Comparison of ENCODE assay signal across 14 cellular contexts in genomic region chr2:130972410-130972809, GRCh38.
DNase-seq lines count a peak whose midpoint lies in the region; ATAC-seq lines count a peak whose summit lies in the region.
"Had no signal": no experiment of that assay in that cellular context is flagged by ENCODE, and none has a peak within 500 bp of the region (broad histone marks: within the 10 kb centered on the region; RNA-seq: fewer than 3 reads in every experiment).

No MANE protein-coding gene starts in this region.

- H3K4me2 ChIP-seq in Karpas-422 (ENCODE audit: low read depth, low read length, poor library complexity, severe bottlenecking), result no peak overlapping the region

- H3K79me2 ChIP-seq in Karpas-422 (ENCODE audit: low read length), result no peaks in the 10 kb centered on the region

- H3K27me3 Mint-ChIP-seq in activated T-cell treated with anti-CD3 and anti-CD28 coated beads, Interleukin-2, amount 50 U/mL, for 4 hours (ENCODE audit: low read depth), result peaks cover 2% of the 10 kb centered on the region
- peaks cover 11% of the 10 kb centered on the region for H3K27me3 Mint-ChIP-seq in activated CD8-positive, alpha-beta T cell treated with anti-CD3 and anti-CD28 coated beads, Interleukin-2, amount 10 ng/mL, durations not matched to agents 7 days and 5 days (ENCODE audit: low read depth)
- H3K27me3 Mint-ChIP-seq in stimulated activated naive CD8-positive, alpha-beta T cell treated with anti-CD3 and anti-CD28 coated beads, Interleukin-15, amount 100 ng/mL, for 72 hours, result peaks cover 2% of the 10 kb centered on the region

- no peak overlapping the region for H2AFZ ChIP-seq in Karpas-422 (ENCODE audit: low read length)

- peaks cover 3% of the 10 kb centered on the region for H3K9me3 ChIP-seq in Karpas-422 (ENCODE audit: low read length)
- H3K9me3 ChIP-seq: uterus had no signal

- CTCF ChIA-PET in activated CD8-positive, alpha-beta T cell treated with anti-CD3 and anti-CD28 coated beads, Interleukin-2, amount 10 ng/mL, durations not matched to agents 7 days and 5 days (lab: Charles Lee), result no interaction called here

- no peaks in the 10 kb centered on the region for H4K20me1 ChIP-seq in Karpas-422 (ENCODE audit: insufficient read depth, low read depth, low read length)

- peaks cover 5% of the 10 kb centered on the region for H3K4me1 Mint-ChIP-seq in activated T-cell treated with anti-CD3 and anti-CD28 coated beads, Interleukin-2, amount 50 U/mL, for 4 hours (ENCODE audit: low read depth)
- H3K4me1 Mint-ChIP-seq in activated CD8-positive, alpha-beta T cell treated with anti-CD3 and anti-CD28 coated beads, Interleukin-2, amount 10 ng/mL, durations not matched to agents 7 days and 5 days (ENCODE audit: low read depth), result peaks cover 13% of the 10 kb centered on the region
- peaks cover 5% of the 10 kb centered on the region for H3K4me1 Mint-ChIP-seq in stimulated activated naive CD8-positive, alpha-beta T cell treated with anti-CD3 and anti-CD28 coated beads, Interleukin-15, amount 100 ng/mL, for 72 hours

- no peaks in the 10 kb centered on the region for H3K9me2 ChIP-seq in Karpas-422 (replicated peaks; ENCODE audit: insufficient read depth, low read length)

- no peaks in the 10 kb centered on the region for H3K36me3 ChIP-seq in Karpas-422 (ENCODE audit: insufficient read depth, low read length)
- H3K36me3 ChIP-seq: uterus had no signal

- H3K4me1 ChIP-seq in Karpas-422 (ENCODE audit: low read length), result no peaks in the 10 kb centered on the region
- H3K4me1 ChIP-seq: uterus had no signal

- no peaks in the 10 kb centered on the region for H3K36me3 Mint-ChIP-seq in activated T-cell treated with anti-CD3 and anti-CD28 coated beads, Interleukin-2, amount 50 U/mL, for 4 hours (ENCODE audit: insufficient read depth)
- H3K36me3 Mint-ChIP-seq in activated CD8-positive, alpha-beta T cell treated with anti-CD3 and anti-CD28 coated beads, Interleukin-2, amount 10 ng/mL, durations not matched to agents 7 days and 5 days (ENCODE audit: low read depth), result no peaks in the 10 kb centered on the region

- POLR2A ChIA-PET in activated CD8-positive, alpha-beta T cell treated with anti-CD3 and anti-CD28 coated beads, Interleukin-2, amount 10 ng/mL, durations not matched to agents 7 days and 5 days (lab: Charles Lee), result interaction anchor here (0.7 kb wide), 1 partner anchor 17 kb away, joined by 3 read pairs; no protein-coding TSS in a partner anchor

- H3K9me3 Mint-ChIP-seq in activated T-cell treated with anti-CD3 and anti-CD28 coated beads, Interleukin-2, amount 50 U/mL, for 4 hours, result no peaks in the 10 kb centered on the region
- H3K9me3 Mint-ChIP-seq in activated CD8-positive, alpha-beta T cell treated with anti-CD3 and anti-CD28 coated beads, Interleukin-2, amount 10 ng/mL, durations not matched to agents 7 days and 5 days (ENCODE audit: insufficient read depth), result no peaks in the 10 kb centered on the region
- no peaks in the 10 kb centered on the region for H3K9me3 Mint-ChIP-seq in stimulated activated naive CD8-positive, alpha-beta T cell treated with anti-CD3 and anti-CD28 coated beads, Interleukin-15, amount 100 ng/mL, for 72 hours

- H3K27me3 ChIP-seq in Karpas-422 (ENCODE audit: low read length), result no peaks in the 10 kb centered on the region
- H3K27me3 ChIP-seq: uterus had no signal

- ATAC-seq in activated T-cell treated with anti-CD3 and anti-CD28 coated beads, Interleukin-2, amount 50 U/mL, for 4 hours, result peak; percentile 70 to 75
- ATAC-seq in HG03060 (IDR thresholded peaks at IDR 0.05; ENCODE audit: low read depth, unreplicated experiment) (peak; percentile 79), HG03139 (IDR thresholded peaks at IDR 0.05; ENCODE audit: unreplicated experiment) (no peak), HG02610 (IDR thresholded peaks at IDR 0.05; ENCODE audit: unreplicated experiment) (no peak)
- ATAC-seq in activated CD8-positive, alpha-beta T cell treated with anti-CD3 and anti-CD28 coated beads, Interleukin-2, amount 10 ng/mL, durations not matched to agents 7 days and 5 days, result peak; percentile 36
- ATAC-seq in stimulated activated naive CD8-positive, alpha-beta T cell treated with anti-CD3 and anti-CD28 coated beads, Interleukin-15, amount 100 ng/mL, for 72 hours, result peak; percentile 64
- ATAC-seq: activated CD4-positive, CD25-positive, alpha-beta regulatory T cell treated with anti-CD3 and anti-CD28 coated beads, Interleukin-2, amount 50 U/mL, for 24 hours had no signal

- no peak overlapping the region for H3K4me3 ChIP-seq in Karpas-422 (ENCODE audit: low read length)
- H3K4me3 ChIP-seq: uterus had no signal

- no peak overlapping the region for H3K4me3 Mint-ChIP-seq in activated T-cell treated with anti-CD3 and anti-CD28 coated beads, Interleukin-2, amount 50 U/mL, for 4 hours
- H3K4me3 Mint-ChIP-seq in activated CD8-positive, alpha-beta T cell treated with anti-CD3 and anti-CD28 coated beads, Interleukin-2, amount 10 ng/mL, durations not matched to agents 7 days and 5 days, result no peak overlapping the region
- no peak overlapping the region for H3K4me3 Mint-ChIP-seq in stimulated activated naive CD8-positive, alpha-beta T cell treated with anti-CD3 and anti-CD28 coated beads, Interleukin-15, amount 100 ng/mL, for 72 hours

- H3K27ac Mint-ChIP-seq in activated CD8-positive, alpha-beta T cell treated with anti-CD3 and anti-CD28 coated beads, Interleukin-2, amount 10 ng/mL, durations not matched to agents 7 days and 5 days, result no peak overlapping the region
- no peak overlapping the region for H3K27ac Mint-ChIP-seq in stimulated activated naive CD8-positive, alpha-beta T cell treated with anti-CD3 and anti-CD28 coated beads, Interleukin-15, amount 100 ng/mL, for 72 hours

- no peak overlapping the region for H3K27ac ChIP-seq in Karpas-422 (ENCODE audit: low read length)
- H3K27ac ChIP-seq: uterus had no signal

- no peak for DNase-seq in activated T-cell treated with anti-CD3 and anti-CD28 coated beads, Interleukin-2, amount 50 U/mL, for 4 hours
- DNase-seq in activated T-cell treated with anti-CD3 and anti-CD28 coated beads for 4 hours (no peak), Karpas-422 (no peak)
- DNase-seq in activated CD8-positive, alpha-beta T cell treated with anti-CD3 and anti-CD28 coated beads, Interleukin-2, amount 10 ng/mL, durations not matched to agents 7 days and 5 days, result no peak
- DNase-seq in stimulated activated naive CD8-positive, alpha-beta T cell treated with anti-CD3 and anti-CD28 coated beads, Interleukin-15, amount 100 ng/mL, for 72 hours, result no peak
- DNase-seq: DND-41, NCI-H510A treated with DMSO at 0.1 percent for 48 hours, retina, SIG-M5, uterus had no signal

- no peak overlapping the region for H3K9ac ChIP-seq in Karpas-422 (ENCODE audit: low read length)

Comparison
In these comparisons a context has a peak if more than half of its experiments do, and no peak if none do; other contexts are left out.
1. ATAC-seq: peak in activated T-cell treated with anti-CD3 and anti-CD28 coated beads, Interleukin-2, amount 50 U/mL, for 4 hours (2 of 2), HG03060 (single experiment), activated CD8-positive, alpha-beta T cell treated with anti-CD3 and anti-CD28 coated beads, Interleukin-2, amount 10 ng/mL, durations not matched to agents 7 days and 5 days (single experiment) and stimulated activated naive CD8-positive, alpha-beta T cell treated with anti-CD3 and anti-CD28 coated beads, Interleukin-15, amount 100 ng/mL, for 72 hours (single experiment); none in HG03139 (single experiment) and HG02610 (single experiment).